In the genomic region with DNA sequence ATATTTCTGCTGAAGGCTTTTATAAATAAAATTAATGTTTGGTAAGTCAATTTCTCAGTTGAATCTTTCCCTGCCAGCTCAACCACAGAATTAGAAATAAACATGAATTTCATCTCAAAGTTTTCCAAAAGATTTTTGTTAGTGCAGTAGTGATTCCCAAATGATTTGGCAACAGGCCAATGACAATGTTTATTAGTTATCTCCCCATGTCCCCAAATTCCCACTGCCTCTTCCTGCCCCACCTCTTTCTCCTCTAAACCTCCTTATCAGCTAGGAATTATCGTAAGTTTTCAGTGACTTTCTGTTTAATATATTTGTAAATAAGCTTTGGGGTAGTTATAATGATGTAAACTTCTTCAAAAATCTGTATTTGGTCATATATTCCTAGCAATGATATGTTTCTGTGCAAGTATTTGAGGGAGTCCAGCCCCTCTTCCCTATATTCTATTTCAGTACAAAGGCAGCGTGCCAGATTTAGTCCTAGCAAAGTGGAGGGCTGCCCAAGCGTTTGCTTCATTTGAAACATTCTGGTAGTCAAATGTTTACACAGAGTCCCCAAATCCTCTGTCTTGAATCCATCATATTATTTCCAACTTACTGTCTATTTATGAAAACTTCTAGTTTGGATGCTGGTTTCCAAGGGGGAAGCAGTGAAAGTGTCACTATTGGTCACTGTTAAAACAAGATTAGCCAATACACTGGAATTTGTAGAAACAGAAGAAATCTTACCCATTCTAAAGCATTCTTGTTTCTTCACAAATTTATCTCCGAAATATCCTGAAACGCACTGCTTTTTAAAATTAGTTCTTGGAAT, we compare ENCODE assay signal across 21 cellular contexts. TPM values are rescaled to one million over a fixed set of nuclear protein-coding genes. Genes with fewer than 3 reads are reported as not detected.
A peak's percentile ranks its signal among the peaks of the same experiment; 100 is the strongest.
DNase-seq lines count a peak whose midpoint lies in the region; ATAC-seq and TF ChIP-seq lines count a peak whose summit lies in the region.
"Had no signal": no experiment of that assay in that cellular context is flagged by ENCODE, and none has a peak within 500 bp of the region (broad histone marks: within the 10 kb centered on the region; RNA-seq: fewer than 3 reads in every experiment).

No MANE protein-coding gene starts in this region.

- H3K4me1 Mint-ChIP-seq in chondrocyte (ENCODE audit: low read depth) = peaks cover 12% of the 10 kb centered on the region
- H3K4me1 Mint-ChIP-seq in mesothelial cell of epicardium = peaks cover 54% of the 10 kb centered on the region
- H3K4me1 Mint-ChIP-seq: activated naive CD4-positive, alpha-beta T cell treated with anti-CD3 and anti-CD28 coated beads, Interleukin-2, amount 50 U/mL, for 24 hours; CD4-positive, CD25-positive, alpha-beta regulatory T cell had no signal

- H3K36me3 ChIP-seq in gastroesophageal sphincter (no peaks in the 10 kb centered on the region), tibial artery (no peaks in the 10 kb centered on the region), suprapubic skin (no peaks in the 10 kb centered on the region)
- H3K36me3 ChIP-seq: upper lobe of left lung, WERI-Rb-1 had no signal

- WGBS in gastroesophageal sphincter (ENCODE audit: low coverage in 1 of 2), 2 donors = 26 to 38% methylated on average over 5 of the region's 5 CpGs
- WGBS in suprapubic skin = 69% methylated on average over 5 of the region's 5 CpGs

- H3K27me3 ChIP-seq in gastroesophageal sphincter (no peaks in the 10 kb centered on the region), tibial artery (no peaks in the 10 kb centered on the region), suprapubic skin (no peaks in the 10 kb centered on the region)
- H3K27me3 ChIP-seq: upper lobe of left lung had no signal

- H3K9me3 ChIP-seq in gastroesophageal sphincter (no peaks in the 10 kb centered on the region), tibial artery (no peaks in the 10 kb centered on the region), suprapubic skin (no peaks in the 10 kb centered on the region)
- H3K9me3 ChIP-seq: upper lobe of left lung had no signal

- H3K4me3 ChIP-seq in gastroesophageal sphincter (no peak overlapping the region), tibial artery (peak overlapping the region; percentile 25 to 26), suprapubic skin (no peak overlapping the region)

- peak overlapping the region; percentile 2 for H3K27ac Mint-ChIP-seq in chondrocyte (ENCODE audit: unreplicated experiment)
- peak overlapping the region; percentile 80 for H3K27ac Mint-ChIP-seq in mesothelial cell of epicardium
- H3K27ac Mint-ChIP-seq: activated naive CD4-positive, alpha-beta T cell treated with anti-CD3 and anti-CD28 coated beads, Interleukin-2, amount 50 U/mL, for 24 hours; CD4-positive, CD25-positive, alpha-beta regulatory T cell; T-helper 2 cell treated with Interferon-gamma antibody and Interleukin-4, amounts not matched to agents 5 μg/mL and 100 μg/mL, for 36 hours had no signal

- intact Hi-C loops in tibial artery (cut with DNase I; ENCODE audit: low total_unique reads) = no loop called here

- TF ChIP-seq POLR2A in gastroesophageal sphincter (IDR thresholded peaks at IDR 0.05) (no peak), suprapubic skin (IDR thresholded peaks at IDR 0.05) (no peak)

- ATAC-seq in gastroesophageal sphincter = peak; percentile 22
- ATAC-seq: SK-N-SH treated with all-trans-retinoic acid at 6 μM for 48 hours had no signal

- no peak for TF ChIP-seq CTCF in chondrocyte (IDR thresholded peaks at IDR 0.05)
- no peak for TF ChIP-seq CTCF in gastroesophageal sphincter (IDR thresholded peaks at IDR 0.05)
- no peak for TF ChIP-seq CTCF in mesothelial cell of epicardium (IDR thresholded peaks at IDR 0.05; ENCODE audit: unreplicated experiment)
- no peak for TF ChIP-seq CTCF in tibial artery (IDR thresholded peaks at IDR 0.05)
- no peak for TF ChIP-seq CTCF in suprapubic skin (IDR thresholded peaks at IDR 0.05)

- H3K4me3 Mint-ChIP-seq in chondrocyte (ENCODE audit: unreplicated experiment) (no peak overlapping the region), mesothelial cell of epicardium (no peak overlapping the region)
- H3K4me3 Mint-ChIP-seq: activated naive CD4-positive, alpha-beta T cell treated with anti-CD3 and anti-CD28 coated beads, Interleukin-2, amount 50 U/mL, for 24 hours; CD4-positive, CD25-positive, alpha-beta regulatory T cell; T-helper 2 cell treated with Interferon-gamma antibody and Interleukin-4, amounts not matched to agents 5 μg/mL and 100 μg/mL, for 36 hours had no signal

- no peak for TF ChIP-seq EP300 in gastroesophageal sphincter (IDR thresholded peaks at IDR 0.05)
- no peak for TF ChIP-seq EP300 in suprapubic skin (IDR thresholded peaks at IDR 0.05)

- H3K36me3 Mint-ChIP-seq in chondrocyte (ENCODE audit: low read depth) (no peaks in the 10 kb centered on the region), mesothelial cell of epicardium (no peaks in the 10 kb centered on the region)
- H3K36me3 Mint-ChIP-seq: activated naive CD4-positive, alpha-beta T cell treated with anti-CD3 and anti-CD28 coated beads, Interleukin-2, amount 50 U/mL, for 24 hours; CD4-positive, CD25-positive, alpha-beta regulatory T cell had no signal

- DNase-seq in chondrocyte (ENCODE audit: low spot score) (no peak), mesothelial cell of epicardium (ENCODE audit: low spot score in 2 of 2, unreplicated experiment in 2 of 2) (no peak), tibial artery (no peak), SW 1271 (lab: John Stamatoyannopoulos, UW) (no peak), suprapubic skin (ENCODE audit: low spot score in 2 of 2) (no peak), superior temporal gyrus (ENCODE audit: extremely low spot score) (no peak)
- no peak for DNase-seq in stimulated activated naive CD4-positive, alpha-beta T cell treated with Interleukin-2 at 50 U/mL for 16 hours (lab: John Stamatoyannopoulos, UW)
- DNase-seq: CD4-positive, CD25-positive, alpha-beta regulatory T cell; effector memory CD4-positive, alpha-beta T cell; mesendoderm; NCI-H187; RPMI8226; stimulated activated CD4-positive, alpha-beta T cell treated with anti-CD3 and anti-CD28 coated beads, Interleukin-4, amount 100 ng/mL, for 24 hours; stimulated activated naive CD4-positive, alpha-beta T cell; upper lobe of left lung; WERI-Rb-1 had no signal

- H3K9me3 Mint-ChIP-seq in chondrocyte (ENCODE audit: low read depth) (no peaks in the 10 kb centered on the region), mesothelial cell of epicardium (no peaks in the 10 kb centered on the region)
- H3K9me3 Mint-ChIP-seq: activated naive CD4-positive, alpha-beta T cell treated with anti-CD3 and anti-CD28 coated beads, Interleukin-2, amount 50 U/mL, for 24 hours; T-helper 2 cell treated with Interferon-gamma antibody and Interleukin-4, amounts not matched to agents 5 μg/mL and 100 μg/mL, for 36 hours had no signal

- H3K27me3 Mint-ChIP-seq in chondrocyte (ENCODE audit: low read depth) = no peaks in the 10 kb centered on the region
- H3K27me3 Mint-ChIP-seq in mesothelial cell of epicardium (ENCODE audit: low read depth) = no peaks in the 10 kb centered on the region
- H3K27me3 Mint-ChIP-seq: activated naive CD4-positive, alpha-beta T cell treated with anti-CD3 and anti-CD28 coated beads, Interleukin-2, amount 50 U/mL, for 24 hours; CD4-positive, CD25-positive, alpha-beta regulatory T cell had no signal

- H3K4me1 ChIP-seq in gastroesophageal sphincter (peaks cover 0 to 11% (median 4%) of the 10 kb centered on the region in 3 donors), tibial artery (peaks cover 0 to 20% (median 8%) of the 10 kb centered on the region in 4 donors), suprapubic skin (no peaks in the 10 kb centered on the region)

- H3K27ac ChIP-seq in gastroesophageal sphincter (peak overlapping the region in 1 of 4 donors; percentile 32), tibial artery (peak overlapping the region; percentile 38 to 54), suprapubic skin (no peak overlapping the region)
- H3K27ac ChIP-seq: HL-60, WERI-Rb-1 had no signal

RNA-seq across cellular contexts. Expression of a gene that starts 33.7 kb away (rescaled TPM):
- total RNA-seq in chondrocyte (47.2 to 54.4 TPM (median 47.8 TPM) in 3 replicates), gastroesophageal sphincter (10 to 100 TPM; 15.5 to 28.3 (median 24.7) TPM), mesothelial cell of epicardium (72.0 to 76.5 TPM (median 73.1 TPM) in 3 replicates), suprapubic skin (10 to 100 TPM; 20.5 to 40.2 (median 29.9) TPM)

Comparison
In these comparisons a context has a peak if more than half of its experiments do, and no peak if none do; other contexts are left out.
1. H3K4me3 ChIP-seq: peak in tibial artery (2 of 2); none in gastroesophageal sphincter (0 of 2) and suprapubic skin (single experiment).